33 cellular contexts compared by ENCODE assay signal in genomic region chr5:56591081-56591480, GRCh38.
"Had no signal": no experiment of that assay in that cellular context is flagged by ENCODE, and none has a peak within 500 bp of the region (broad histone marks: within the 10 kb centered on the region; RNA-seq: fewer than 3 reads in every experiment).

No MANE protein-coding gene starts in this region.

- ATAC-seq: activated CD4-positive, alpha-beta T cell treated with anti-CD3 and anti-CD28 coated beads for 36 hours; activated CD8-positive, alpha-beta memory T cell treated with anti-CD3 and anti-CD28 coated beads, Interleukin-2, amount 10 ng/mL, durations not matched to agents 7 days and 5 days; activated CD8-positive, alpha-beta T cell treated with anti-CD3 and anti-CD28 coated beads, Interleukin-2, amount 10 ng/mL, durations not matched to agents 7 days and 5 days; activated naive CD8-positive, alpha-beta T cell treated with anti-CD3 and anti-CD28 coated beads, Interleukin-2, amount 50 U/mL, for 24 hours; body of pancreas; effector memory CD8-positive, alpha-beta T cell; foreskin keratinocyte; gastrocnemius medialis; heart left ventricle had no signal

- H3K9me3 Mint-ChIP-seq: activated CD4-positive, alpha-beta memory T cell treated with anti-CD3 and anti-CD28 coated beads for 36 hours; activated naive CD4-positive, alpha-beta T cell treated with anti-CD3 and anti-CD28 coated beads for 36 hours; activated naive CD4-positive, alpha-beta T cell treated with anti-CD3 and anti-CD28 coated beads, Interleukin-2, amount 50 U/mL, for 24 hours; activated naive CD8-positive, alpha-beta T cell treated with anti-CD3 and anti-CD28 coated beads for 36 hours; activated T-helper 1 cell treated with anti-CD3 and anti-CD28 coated beads, Interleukin-12 subunit alpha, Interleukin-12 subunit beta, Interleukin-2, Interleukin-4 antibody, amounts not matched to agents 30 ng/mL and 10 ng/mL and 1 ng/mL, durations not matched to agents 14 hours and 24 hours and 36 hours; activated T-helper 2 cell treated with anti-CD3 and anti-CD28 coated beads, Interferon-gamma antibody, Interleukin-2, Interleukin-4, amounts not matched to agents 10 μg/mL and 5 μg/mL and 100 μg/mL, durations not matched to agents 14 hours and 24 hours and 36 hours; effector memory CD8-positive, alpha-beta T cell had no signal

- H3K9me3 ChIP-seq: adrenal gland, body of pancreas, esophagus muscularis mucosa, gastrocnemius medialis, heart left ventricle had no signal

- H3K4me3 Mint-ChIP-seq: activated CD4-positive, alpha-beta memory T cell treated with anti-CD3 and anti-CD28 coated beads for 36 hours; activated CD4-positive, alpha-beta T cell treated with anti-CD3 and anti-CD28 coated beads for 36 hours; activated CD4-positive, alpha-beta T cell treated with anti-CD3 and anti-CD28 coated beads, Interleukin-2, amount 10 ng/mL, durations not matched to agents 24 days and 14 days; activated CD8-positive, alpha-beta memory T cell treated with anti-CD3 and anti-CD28 coated beads, Interleukin-2, amount 10 ng/mL, durations not matched to agents 7 days and 5 days; activated CD8-positive, alpha-beta T cell treated with anti-CD3 and anti-CD28 coated beads, Interleukin-2, amount 10 ng/mL, durations not matched to agents 7 days and 5 days; activated naive CD4-positive, alpha-beta T cell treated with anti-CD3 and anti-CD28 coated beads for 36 hours; activated naive CD4-positive, alpha-beta T cell treated with anti-CD3 and anti-CD28 coated beads, Interleukin-2, amount 50 U/mL, for 24 hours; activated naive CD8-positive, alpha-beta T cell treated with anti-CD3 and anti-CD28 coated beads for 36 hours; activated naive CD8-positive, alpha-beta T cell treated with anti-CD3 and anti-CD28 coated beads, Interleukin-2, amount 50 U/mL, for 24 hours; activated T-helper 1 cell treated with anti-CD3 and anti-CD28 coated beads, Interleukin-12 subunit alpha, Interleukin-12 subunit beta, Interleukin-2, Interleukin-4 antibody, amounts not matched to agents 30 ng/mL and 10 ng/mL and 1 ng/mL, durations not matched to agents 14 hours and 24 hours and 36 hours; effector memory CD8-positive, alpha-beta T cell had no signal

- H3K36me3 Mint-ChIP-seq: activated CD4-positive, alpha-beta memory T cell treated with anti-CD3 and anti-CD28 coated beads for 36 hours; activated CD8-positive, alpha-beta memory T cell treated with anti-CD3 and anti-CD28 coated beads, Interleukin-2, amount 10 ng/mL, durations not matched to agents 7 days and 5 days; activated naive CD4-positive, alpha-beta T cell treated with anti-CD3 and anti-CD28 coated beads, Interleukin-2, amount 50 U/mL, for 24 hours; activated naive CD8-positive, alpha-beta T cell treated with anti-CD3 and anti-CD28 coated beads for 36 hours had no signal

- H3K4me3 ChIP-seq: adrenal gland, body of pancreas, esophagus muscularis mucosa, gastrocnemius medialis, heart left ventricle had no signal

- H3K27ac Mint-ChIP-seq: activated CD4-positive, alpha-beta memory T cell treated with anti-CD3 and anti-CD28 coated beads for 36 hours; activated CD4-positive, alpha-beta T cell treated with anti-CD3 and anti-CD28 coated beads for 36 hours; activated CD4-positive, alpha-beta T cell treated with anti-CD3 and anti-CD28 coated beads, Interleukin-2, amount 10 ng/mL, durations not matched to agents 24 days and 14 days; activated CD8-positive, alpha-beta memory T cell treated with anti-CD3 and anti-CD28 coated beads, Interleukin-2, amount 10 ng/mL, durations not matched to agents 7 days and 5 days; activated CD8-positive, alpha-beta T cell treated with anti-CD3 and anti-CD28 coated beads, Interleukin-2, amount 10 ng/mL, durations not matched to agents 7 days and 5 days; activated naive CD4-positive, alpha-beta T cell treated with anti-CD3 and anti-CD28 coated beads for 36 hours; activated naive CD4-positive, alpha-beta T cell treated with anti-CD3 and anti-CD28 coated beads, Interleukin-2, amount 50 U/mL, for 24 hours; activated naive CD8-positive, alpha-beta T cell treated with anti-CD3 and anti-CD28 coated beads for 36 hours; activated naive CD8-positive, alpha-beta T cell treated with anti-CD3 and anti-CD28 coated beads, Interleukin-2, amount 50 U/mL, for 24 hours; activated T-helper 1 cell treated with anti-CD3 and anti-CD28 coated beads, Interleukin-12 subunit alpha, Interleukin-12 subunit beta, Interleukin-2, Interleukin-4 antibody, amounts not matched to agents 30 ng/mL and 10 ng/mL and 1 ng/mL, durations not matched to agents 14 hours and 24 hours and 36 hours; activated T-helper 2 cell treated with anti-CD3 and anti-CD28 coated beads, Interferon-gamma antibody, Interleukin-2, Interleukin-4, amounts not matched to agents 10 μg/mL and 5 μg/mL and 100 μg/mL, durations not matched to agents 14 hours and 24 hours and 36 hours; effector memory CD8-positive, alpha-beta T cell had no signal

- H3K27me3 Mint-ChIP-seq: activated CD4-positive, alpha-beta memory T cell treated with anti-CD3 and anti-CD28 coated beads for 36 hours; activated CD4-positive, alpha-beta T cell treated with anti-CD3 and anti-CD28 coated beads for 36 hours; activated naive CD4-positive, alpha-beta T cell treated with anti-CD3 and anti-CD28 coated beads, Interleukin-2, amount 50 U/mL, for 24 hours; activated naive CD8-positive, alpha-beta T cell treated with anti-CD3 and anti-CD28 coated beads for 36 hours; activated naive CD8-positive, alpha-beta T cell treated with anti-CD3 and anti-CD28 coated beads, Interleukin-2, amount 50 U/mL, for 24 hours had no signal

- H3K27me3 ChIP-seq: adrenal gland, body of pancreas, esophagus muscularis mucosa, foreskin keratinocyte, gastrocnemius medialis, heart left ventricle had no signal

- FAIRE-seq: colon had no signal

- DNase-seq: activated CD4-positive, alpha-beta memory T cell treated with anti-CD3 and anti-CD28 coated beads for 36 hours; activated CD4-positive, alpha-beta T cell treated with anti-CD3 and anti-CD28 coated beads for 36 hours; activated CD4-positive, alpha-beta T cell treated with anti-CD3 and anti-CD28 coated beads, Interleukin-2, amount 10 ng/mL, durations not matched to agents 24 days and 14 days; activated CD4-positive, CD25-positive, alpha-beta regulatory T cell; activated CD4-positive, CD25-positive, alpha-beta regulatory T cell treated with anti-CD3 and anti-CD28 coated beads, Interleukin-2, amount 50 U/mL, for 72 hours; activated CD8-positive, alpha-beta memory T cell treated with anti-CD3 and anti-CD28 coated beads, Interleukin-2, amount 10 ng/mL, durations not matched to agents 7 days and 5 days; activated CD8-positive, alpha-beta memory T cell treated with anti-CD3 and anti-CD28 coated beads, Interleukin-2, amount 50 U/mL, for 4 hours; activated CD8-positive, alpha-beta T cell treated with anti-CD3 and anti-CD28 coated beads, Interleukin-2, amount 10 ng/mL, durations not matched to agents 7 days and 5 days; activated effector memory CD4-positive, alpha-beta T cell treated with anti-CD3 and anti-CD28 coated beads, Interleukin-2, amount 50 U/mL, for 16 hours; activated naive CD4-positive, alpha-beta T cell treated with anti-CD3 and anti-CD28 coated beads for 36 hours; activated naive CD8-positive, alpha-beta T cell treated with anti-CD3 and anti-CD28 coated beads for 36 hours; activated naive CD8-positive, alpha-beta T cell treated with anti-CD3 and anti-CD28 coated beads, Interleukin-2, amount 50 U/mL, for 24 hours; activated T-cell treated with anti-CD3 and anti-CD28 coated beads, Interleukin-2, amount 50 U/mL, for 1 hour; activated T-cell treated with anti-CD3 and anti-CD28 coated beads, Interleukin-2, amount 50 U/mL, for 48 hours; adrenal gland; amygdala; aorta; body of pancreas; caudate nucleus; cortex of kidney; dermis blood vessel endothelial cell; effector CD4-positive, alpha-beta T cell; effector memory CD8-positive, alpha-beta T cell; erythroblast; foreskin keratinocyte; gastrocnemius medialis; glutamatergic neuron; heart left ventricle had no signal

- H3K36me3 ChIP-seq: adrenal gland, esophagus muscularis mucosa, gastrocnemius medialis, heart left ventricle had no signal

- H3K27ac ChIP-seq: adrenal gland, body of pancreas, esophagus muscularis mucosa, foreskin keratinocyte, gastrocnemius medialis, heart left ventricle had no signal

- H3K4me1 ChIP-seq: body of pancreas had no signal
